8 cellular contexts compared by ENCODE assay signal in the genomic region with DNA sequence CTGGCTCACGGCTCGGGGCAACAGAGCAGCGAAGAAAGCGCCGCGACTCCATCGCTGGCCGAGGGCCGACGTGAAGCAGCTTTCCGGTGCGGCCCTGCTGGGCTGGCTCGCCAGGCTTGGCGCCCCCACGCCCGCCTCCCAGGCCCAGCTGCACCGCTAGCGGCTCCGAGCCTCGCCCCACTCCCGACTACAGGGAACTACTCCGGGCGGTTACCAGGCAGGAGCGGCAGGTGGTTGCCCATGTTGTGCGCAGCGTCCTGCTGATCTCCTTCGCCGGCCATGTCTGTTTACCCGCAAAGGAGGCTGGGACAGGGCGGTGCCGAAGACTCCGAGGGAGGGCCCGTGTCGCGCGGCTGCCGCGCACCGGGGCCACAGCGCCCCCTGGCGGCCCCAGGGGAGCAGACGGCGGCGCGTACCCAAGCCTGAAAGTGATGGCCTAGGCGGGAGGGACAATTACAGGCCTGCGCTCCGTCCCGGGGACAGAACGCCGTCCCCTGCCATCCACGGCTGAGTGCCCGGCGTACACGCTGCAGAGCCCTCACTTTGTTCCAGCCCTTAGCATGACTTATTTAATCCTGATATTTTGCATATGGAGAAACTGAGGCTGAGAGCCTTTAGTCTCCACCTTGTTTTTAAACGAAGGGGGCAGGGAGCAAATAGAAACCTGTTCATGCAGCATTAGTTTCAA. TPM values are rescaled to one million over a fixed set of nuclear protein-coding genes. Genes with fewer than 3 reads are reported as not detected.
DNase-seq lines count a peak whose midpoint lies in the region; ATAC-seq, FAIRE-seq and TF ChIP-seq lines count a peak whose summit lies in the region.

A gene (minus strand): TSS at position 285 of the 688 bp plus-strand sequence. CDS start 4 bp downstream, at position 281.

- intact Hi-C loops in PC-3 (cut with micrococcal nuclease): loop anchor here (2.0 to 5.0 kb wide), 2 partner anchors 37 to 53 kb away; a partner anchor contains a TSS

- H3K27me3 ChIP-seq in PC-3 (ENCODE audit: low read length) (no peaks in the 10 kb centered on the region), mucosa of rectum (ENCODE audit: control insufficient read depth in 2 of 2, insufficient read depth in 2 of 2, low read length in 2 of 2) (no peaks in the 10 kb centered on the region)

- POLR2A ChIA-PET in PC-3 (lab: Charles Lee; ENCODE audit: unreplicated experiment): no interaction called here

- peak within 1 kb of the TSS; percentile 91 for H3K4me2 ChIP-seq in PC-3 (ENCODE audit: low read length)

- ATAC-seq in GM21367 (IDR thresholded peaks at IDR 0.05; ENCODE audit: unreplicated experiment) (peak; percentile 99), PC-3 (peak; percentile 99)

- H3K9ac ChIP-seq in PC-3 (ENCODE audit: low read length) (peak within 1 kb of the TSS; percentile 89), mucosa of rectum (ENCODE audit: low read depth in 1 of 2, low read length in 2 of 2) (peak within 1 kb of the TSS; percentile 66 to 86)

- CTCF ChIA-PET in PC-3 (lab: Charles Lee): no interaction called here

- H3K36me3 ChIP-seq in PC-3 (ENCODE audit: low read depth, low read length) (peaks cover 8% of the 10 kb centered on the region; the same call in 1 of the 2 replicates), mucosa of rectum (ENCODE audit: control insufficient read depth in 2 of 2, insufficient read depth in 2 of 2, low read length in 2 of 2) (peaks cover 0 to 2% of the 10 kb centered on the region in 2 donors)

- peaks cover 40% of the 10 kb centered on the region for H3K79me2 ChIP-seq in PC-3 (ENCODE audit: low read length)

- peaks cover 24% of the 10 kb centered on the region for H4K20me1 ChIP-seq in PC-3 (ENCODE audit: low read length)

- H3K4me3 ChIP-seq in PC-3 (ENCODE audit: low read length): peak within 1 kb of the TSS; percentile 99
- peak within 1 kb of the TSS; percentile 90 for H3K4me3 ChIP-seq in epithelial cell of proximal tubule (ENCODE audit: low read depth, low read length)
- H3K4me3 ChIP-seq in mucosa of rectum (ENCODE audit: low read length in 2 of 2): peak within 1 kb of the TSS; percentile 90 to 94

- peak; percentile 90 for DNase-seq in DMS 273 (lab: John Stamatoyannopoulos, UW; ENCODE audit: unreplicated experiment)
- DNase-seq in HTR-8/SVneo (ENCODE audit: insufficient read length, low spot score): peak; percentile 86
- peak; percentile 91 for DNase-seq in PC-3
- DNase-seq in activated T-cell treated with anti-CD3 and anti-CD28 coated beads for 48 hours (ENCODE audit: low read depth): peak; percentile 88
- peak; percentile 22 for DNase-seq in epithelial cell of proximal tubule (ENCODE audit: low read depth)
- peak; percentile 90 for DNase-seq in stimulated activated CD8-positive, alpha-beta memory T cell treated with anti-CD3 and anti-CD28 coated beads, Interleukin-4, amount 100 ng/mL, for 48 hours

- no peaks in the 10 kb centered on the region for H3F3A ChIP-seq in PC-3 (ENCODE audit: low read length, unreplicated experiment)

- peak; percentile 72 for FAIRE-seq in HTR-8/SVneo (lab: Jason Lieb, UNC)

- H3K9me2 ChIP-seq in PC-3 (replicated peaks; ENCODE audit: low read length): no peaks in the 10 kb centered on the region

- H3K27ac ChIP-seq in PC-3 (ENCODE audit: low read length): no peak within 1 kb of the TSS
- peak within 1 kb of the TSS; percentile 79 to 82 for H3K27ac ChIP-seq in mucosa of rectum (ENCODE audit: low read depth in 2 of 2, low read length in 2 of 2)

- peak; percentile 96 for TF ChIP-seq CTCF in PC-3 (conservative IDR thresholded peaks at IDR 0.05; ENCODE audit: low read depth, low read length)
- TF ChIP-seq CTCF in epithelial cell of proximal tubule (conservative IDR thresholded peaks at IDR 0.05; ENCODE audit: low read depth, low read length): peak; percentile 95

- no TSS peak for BruUV-seq in PC-3 (replicated peaks; lab: Mats Ljungman, UMichigan)

- peak within 1 kb of the TSS; percentile 100 for H2AFZ ChIP-seq in PC-3 (ENCODE audit: low read length)

- H3K4me1 ChIP-seq in PC-3 (ENCODE audit: insufficient read depth, low read length): peaks cover 19% of the 10 kb centered on the region
- H3K4me1 ChIP-seq in mucosa of rectum (ENCODE audit: control insufficient read depth in 2 of 2, insufficient read depth in 2 of 2, low read length in 2 of 2): peaks cover 14 to 15% of the 10 kb centered on the region in 2 donors

- H3K9me3 ChIP-seq in PC-3 (ENCODE audit: low read length) (no peaks in the 10 kb centered on the region), mucosa of rectum (ENCODE audit: control insufficient read depth in 2 of 2, low read length in 2 of 2) (no peaks in the 10 kb centered on the region)

RNA-seq across cellular contexts. Expression of the gene that starts here (rescaled TPM):
- total RNA-seq in PC-3 (2014; rRNA removed): 29.3 and 31.2 TPM in 2 replicates
- total RNA-seq in epithelial cell of proximal tubule: 18.7 and 25.8 TPM in 2 replicates

Comparison
In these comparisons a context has a peak if more than half of its experiments do, and no peak if none do; other contexts are left out.
1. DNase-seq: peak in every context shown above with its lines; median percentile 91 in PC-3; 90 in DMS 273; 90 in stimulated activated CD8-positive, alpha-beta memory T cell treated with anti-CD3 and anti-CD28 coated beads, Interleukin-4, amount 100 ng/mL, for 48 hours; 88 in activated T-cell treated with anti-CD3 and anti-CD28 coated beads for 48 hours; 86 in HTR-8/SVneo; 22 in epithelial cell of proximal tubule.